In the genomic region with DNA sequence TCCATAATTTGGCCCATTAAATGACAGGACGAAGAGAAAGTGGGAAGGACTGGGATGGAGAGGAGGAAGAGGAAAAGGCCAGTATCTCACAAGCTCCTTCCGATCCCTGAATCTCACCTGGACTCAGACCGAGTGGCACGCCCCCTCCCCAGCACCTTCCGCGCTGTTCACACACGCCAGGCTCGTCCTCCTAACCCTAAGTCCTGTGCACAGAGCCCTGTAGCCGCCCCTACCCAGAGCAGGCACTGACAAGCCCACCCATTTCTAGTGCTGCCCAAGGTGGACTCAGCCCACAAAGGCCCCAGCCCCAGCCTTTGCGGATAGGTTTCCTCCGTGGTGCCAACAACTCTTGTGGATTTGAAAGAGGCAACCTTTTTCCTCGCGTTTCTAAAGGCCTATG, we compare ENCODE assay signal across 1 cellular context.
TF ChIP-seq lines count a peak whose summit lies in the region.

No MANE protein-coding gene starts in this region.

TF ChIP-seq in WTC11, 78 proteins besides CTCF, POLR2A, EP300 and RAD21 (continued from another document):
- TF ChIP-seq, protein P1, sequence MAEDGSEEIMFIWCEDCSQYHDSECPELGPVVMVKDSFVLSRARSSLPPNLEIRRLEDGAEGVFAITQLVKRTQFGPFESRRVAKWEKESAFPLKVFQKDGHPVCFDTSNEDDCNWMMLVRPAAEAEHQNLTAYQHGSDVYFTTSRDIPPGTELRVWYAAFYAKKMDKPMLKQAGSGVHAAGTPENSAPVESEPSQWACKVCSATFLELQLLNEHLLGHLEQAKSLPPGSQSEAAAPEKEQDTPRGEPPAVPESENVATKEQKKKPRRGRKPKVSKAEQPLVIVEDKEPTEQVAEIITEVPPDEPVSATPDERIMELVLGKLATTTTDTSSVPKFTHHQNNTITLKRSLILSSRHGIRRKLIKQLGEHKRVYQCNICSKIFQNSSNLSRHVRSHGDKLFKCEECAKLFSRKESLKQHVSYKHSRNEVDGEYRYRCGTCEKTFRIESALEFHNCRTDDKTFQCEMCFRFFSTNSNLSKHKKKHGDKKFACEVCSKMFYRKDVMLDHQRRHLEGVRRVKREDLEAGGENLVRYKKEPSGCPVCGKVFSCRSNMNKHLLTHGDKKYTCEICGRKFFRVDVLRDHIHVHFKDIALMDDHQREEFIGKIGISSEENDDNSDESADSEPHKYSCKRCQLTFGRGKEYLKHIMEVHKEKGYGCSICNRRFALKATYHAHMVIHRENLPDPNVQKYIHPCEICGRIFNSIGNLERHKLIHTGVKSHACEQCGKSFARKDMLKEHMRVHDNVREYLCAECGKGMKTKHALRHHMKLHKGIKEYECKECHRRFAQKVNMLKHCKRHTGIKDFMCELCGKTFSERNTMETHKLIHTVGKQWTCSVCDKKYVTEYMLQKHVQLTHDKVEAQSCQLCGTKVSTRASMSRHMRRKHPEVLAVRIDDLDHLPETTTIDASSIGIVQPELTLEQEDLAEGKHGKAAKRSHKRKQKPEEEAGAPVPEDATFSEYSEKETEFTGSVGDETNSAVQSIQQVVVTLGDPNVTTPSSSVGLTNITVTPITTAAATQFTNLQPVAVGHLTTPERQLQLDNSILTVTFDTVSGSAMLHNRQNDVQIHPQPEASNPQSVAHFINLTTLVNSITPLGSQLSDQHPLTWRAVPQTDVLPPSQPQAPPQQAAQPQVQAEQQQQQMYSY (CRISPR knock-in tag; IDR thresholded peaks at IDR 0.05) = no peak
- TF ChIP-seq, protein P2, sequence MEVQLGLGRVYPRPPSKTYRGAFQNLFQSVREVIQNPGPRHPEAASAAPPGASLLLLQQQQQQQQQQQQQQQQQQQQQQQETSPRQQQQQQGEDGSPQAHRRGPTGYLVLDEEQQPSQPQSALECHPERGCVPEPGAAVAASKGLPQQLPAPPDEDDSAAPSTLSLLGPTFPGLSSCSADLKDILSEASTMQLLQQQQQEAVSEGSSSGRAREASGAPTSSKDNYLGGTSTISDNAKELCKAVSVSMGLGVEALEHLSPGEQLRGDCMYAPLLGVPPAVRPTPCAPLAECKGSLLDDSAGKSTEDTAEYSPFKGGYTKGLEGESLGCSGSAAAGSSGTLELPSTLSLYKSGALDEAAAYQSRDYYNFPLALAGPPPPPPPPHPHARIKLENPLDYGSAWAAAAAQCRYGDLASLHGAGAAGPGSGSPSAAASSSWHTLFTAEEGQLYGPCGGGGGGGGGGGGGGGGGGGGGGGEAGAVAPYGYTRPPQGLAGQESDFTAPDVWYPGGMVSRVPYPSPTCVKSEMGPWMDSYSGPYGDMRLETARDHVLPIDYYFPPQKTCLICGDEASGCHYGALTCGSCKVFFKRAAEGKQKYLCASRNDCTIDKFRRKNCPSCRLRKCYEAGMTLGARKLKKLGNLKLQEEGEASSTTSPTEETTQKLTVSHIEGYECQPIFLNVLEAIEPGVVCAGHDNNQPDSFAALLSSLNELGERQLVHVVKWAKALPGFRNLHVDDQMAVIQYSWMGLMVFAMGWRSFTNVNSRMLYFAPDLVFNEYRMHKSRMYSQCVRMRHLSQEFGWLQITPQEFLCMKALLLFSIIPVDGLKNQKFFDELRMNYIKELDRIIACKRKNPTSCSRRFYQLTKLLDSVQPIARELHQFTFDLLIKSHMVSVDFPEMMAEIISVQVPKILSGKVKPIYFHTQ (CRISPR knock-in tag; IDR thresholded peaks at IDR 0.05) = no peak
- TF ChIP-seq MYBL2 (CRISPR knock-in tag; IDR thresholded peaks at IDR 0.05) = no peak
- TF ChIP-seq ZNF138 (CRISPR knock-in tag; conservative IDR thresholded peaks at IDR 0.05) = no peak
- TF ChIP-seq ZNF263 (CRISPR knock-in tag; IDR thresholded peaks at IDR 0.05; ENCODE audit: low read depth) = no peak
- no peak for TF ChIP-seq FOXP1 (CRISPR knock-in tag; IDR thresholded peaks at IDR 0.05; ENCODE audit: borderline replicate concordance)
- no peak for TF ChIP-seq CREM (CRISPR knock-in tag; IDR thresholded peaks at IDR 0.05)
TF ChIP-seq in WTC11: peak in this region for 0.
